In genomic region chr3:492586-493296, GRCh38 we compare ENCODE assay signal across 2 cellular contexts.
A peak's percentile ranks its signal among the peaks of the same experiment; 100 is the strongest.
TF ChIP-seq lines count a peak whose summit lies in the region.

No MANE protein-coding gene starts in this region.

TF ChIP-seq in liver, 16 proteins besides CTCF, POLR2A, EP300 and RAD21:
- TF ChIP-seq FOXA1 (IDR thresholded peaks at IDR 0.05) (peak; percentile 33), MAX (IDR thresholded peaks at IDR 0.05) (peak; percentile 84), FOXA2 (IDR thresholded peaks at IDR 0.05) (no peak), HNF4G (IDR thresholded peaks at IDR 0.05) (peak; percentile 75), YY1 (IDR thresholded peaks at IDR 0.05) (peak; percentile 79), SP1 (IDR thresholded peaks at IDR 0.05) (peak; percentile 62), GABPA (IDR thresholded peaks at IDR 0.05 in 1 of 2, conservative IDR thresholded peaks at IDR 0.05 in 1 of 2) (peak in 1 of 2 donors; percentile 69), REST (IDR thresholded peaks at IDR 0.05) (peak; percentile 37), HNF4A (conservative IDR thresholded peaks at IDR 0.05) (peak; percentile 96 to 99), NR2F2 (IDR thresholded peaks at IDR 0.05) (no peak), TAF1 (conservative IDR thresholded peaks at IDR 0.05) (no peak), RXRA (IDR thresholded peaks at IDR 0.05) (peak; percentile 54 to 72), EGR1 (IDR thresholded peaks at IDR 0.05; ENCODE audit: low read depth in 2 of 2) (no peak), ZBTB33 (IDR thresholded peaks at IDR 0.05) (peak; percentile 78), ATF3 (IDR thresholded peaks at IDR 0.05) (peak; percentile 84), JUND (IDR thresholded peaks at IDR 0.05) (peak; percentile 77 to 85)
TF ChIP-seq in liver: peak in this region for 12.

TF ChIP-seq in HepG2, 621 proteins besides CTCF, POLR2A, EP300 and RAD21:
- TF ChIP-seq ATF6 (CRISPR knock-in tag; conservative IDR thresholded peaks at IDR 0.05) (no peak), FOXJ3 (CRISPR knock-in tag; IDR thresholded peaks at IDR 0.05; ENCODE audit: borderline replicate concordance) (no peak), ISL2 (CRISPR knock-in tag; IDR thresholded peaks at IDR 0.05) (no peak), ZNF441 (CRISPR knock-in tag; IDR thresholded peaks at IDR 0.05; ENCODE audit: borderline replicate concordance) (no peak), HMGXB4 (CRISPR knock-in tag; IDR thresholded peaks at IDR 0.05; ENCODE audit: borderline replicate concordance in 1 of 2, low read depth in 1 of 2) (no peak), ZNF362 (CRISPR knock-in tag; IDR thresholded peaks at IDR 0.05; ENCODE audit: borderline replicate concordance) (no peak), ZBTB21 (CRISPR knock-in tag; IDR thresholded peaks at IDR 0.05) (no peak), ZNF619 (CRISPR knock-in tag; IDR thresholded peaks at IDR 0.05) (no peak), ZNF431 (CRISPR knock-in tag; IDR thresholded peaks at IDR 0.05; ENCODE audit: borderline replicate concordance, low read depth) (no peak), RCOR2 (CRISPR knock-in tag; IDR thresholded peaks at IDR 0.05) (no peak), GPBP1L1 (CRISPR knock-in tag; IDR thresholded peaks at IDR 0.05) (no peak), SRSF4 (IDR thresholded peaks at IDR 0.05; ENCODE audit: low read depth, low read length, poor library complexity, severe bottlenecking) (no peak), NCOA5 (CRISPR knock-in tag; IDR thresholded peaks at IDR 0.05) (no peak), KAT2B (IDR thresholded peaks at IDR 0.05; ENCODE audit: borderline replicate concordance, low read depth, low read length) (no peak), ZNF232 (CRISPR knock-in tag; IDR thresholded peaks at IDR 0.05; ENCODE audit: borderline replicate concordance) (no peak), ZNF275 (CRISPR knock-in tag; IDR thresholded peaks at IDR 0.05; ENCODE audit: borderline replicate concordance) (no peak)
